Comparison of ENCODE assay signal across 8 cellular contexts in genomic region chr20:10217517-10218410, GRCh38. TPM values are rescaled to one million over a fixed set of nuclear protein-coding genes. Genes with fewer than 3 reads are reported as not detected.
DNase-seq lines count a peak whose midpoint lies in the region; ATAC-seq and TF ChIP-seq lines count a peak whose summit lies in the region.

No MANE protein-coding gene starts in this region.

- H3K4me1 ChIP-seq in endodermal cell (ENCODE audit: control insufficient read depth, insufficient read depth, low read length) (no peaks in the 10 kb centered on the region), mesodermal cell (ENCODE audit: control insufficient read depth, insufficient read depth, low read length, poor library complexity, severe bottlenecking) (no peaks in the 10 kb centered on the region)

- peaks cover 9% of the 10 kb centered on the region for H3K4me1 Mint-ChIP-seq in endodermal cell

- no peaks in the 10 kb centered on the region for H3K9me3 ChIP-seq in endodermal cell (ENCODE audit: control insufficient read depth, low read length)
- H3K9me3 ChIP-seq in mesodermal cell (ENCODE audit: control insufficient read depth, low read length), result no peaks in the 10 kb centered on the region

- DNase-seq in AG08396 (ENCODE audit: low spot score) (peak; percentile 86), HS-5 (ENCODE audit: low read depth) (peak; percentile 72), SK-N-DZ (ENCODE audit: low spot score) (peak; percentile 89), endodermal cell (peak; percentile 85), UCSD-AML1 (lab: John Stamatoyannopoulos, UW; ENCODE audit: unreplicated experiment) (no peak)

- peak overlapping the region; percentile 65 for H3K27ac Mint-ChIP-seq in endodermal cell

- 0 to 1% methylated on average over 12 to 46 of the region's 56 CpGs for WGBS in endodermal cell (ENCODE audit: insufficient coverage in 1 of 2, insufficient read length in 1 of 2), 2 experiments
- 0% methylated on average over 25 to 28 of the region's 56 CpGs for WGBS in mesodermal cell (ENCODE audit: insufficient coverage in 2 of 2), 2 experiments

- H3K36me3 ChIP-seq in endodermal cell (ENCODE audit: control insufficient read depth, insufficient read depth, low read length) (no peaks in the 10 kb centered on the region), mesodermal cell (ENCODE audit: control insufficient read depth, insufficient read depth, low read length) (no peaks in the 10 kb centered on the region)

- H3K27ac ChIP-seq in endodermal cell (ENCODE audit: low read depth, low read length) (no peak overlapping the region), mesodermal cell (ENCODE audit: low read depth, low read length, severe bottlenecking) (peak overlapping the region; percentile 88), temporal lobe (ENCODE audit: low read depth, low read length) (peak overlapping the region; percentile 92)

- H3K4me3 Mint-ChIP-seq in endodermal cell, result peak overlapping the region; percentile 55

- peak overlapping the region; percentile 22 for H3K9ac ChIP-seq in endodermal cell (ENCODE audit: extremely low read depth, low read length, poor library complexity, severe bottlenecking)

- peaks cover 71% of the 10 kb centered on the region for H3K27me3 ChIP-seq in endodermal cell (ENCODE audit: control insufficient read depth, insufficient read depth, low read length, poor library complexity, severe bottlenecking)

- no peaks in the 10 kb centered on the region for H3K36me3 Mint-ChIP-seq in endodermal cell (ENCODE audit: low read depth)

- H3K27me3 Mint-ChIP-seq in endodermal cell (ENCODE audit: insufficient read depth), result peaks cover 62% of the 10 kb centered on the region

- ATAC-seq in HG03280 (IDR thresholded peaks at IDR 0.05; ENCODE audit: unreplicated experiment), result no peak

- H3K4me3 ChIP-seq in endodermal cell (ENCODE audit: low read length) (peak overlapping the region; percentile 80), mesodermal cell (ENCODE audit: extremely low read depth, insufficient read depth, low read length, poor library complexity, severe bottlenecking) (peak overlapping the region; percentile 55)

- H3K9me3 Mint-ChIP-seq in endodermal cell, result no peaks in the 10 kb centered on the region

- no peak for TF ChIP-seq CTCF in endodermal cell (conservative IDR thresholded peaks at IDR 0.05)

RNA-seq across cellular contexts. Expression of gene SNAP25, which starts 0.9 kb away (rescaled TPM):
- 40.0 and 41.1 TPM in 2 replicates for polyA plus RNA-seq in SK-N-DZ (2014; cell fraction: cytosol; rRNA removed)
- polyA plus RNA-seq in SK-N-DZ (2014; cell fraction: nucleus; rRNA removed), result 51.1 and 70.7 TPM in 2 replicates
- under 1 TPM in 1 of 2 donors, not detected in 1; 0.11 TPM for total RNA-seq in endodermal cell
- 8.0 TPM for polyA plus RNA-seq in endodermal cell (2013, experiment 1 of 2)
- polyA plus RNA-seq in endodermal cell (2013, experiment 2 of 2), result 7.5 TPM
- 3.6 TPM for polyA plus RNA-seq in mesodermal cell (2013, experiment 1 of 2)
- 3.6 TPM for polyA plus RNA-seq in mesodermal cell (2013, experiment 2 of 2)
- 113 TPM for total RNA-seq in temporal lobe

Comparison
In these comparisons a context has a peak if more than half of its experiments do, and no peak if none do; other contexts are left out.
1. RNA of gene SNAP25, which starts 0.9 kb away (total RNA-seq): 113 TPM in temporal lobe (single experiment); 0.11 TPM in endodermal cell; every median in the first group is over 100 times any median in the second.